In the genomic region with DNA sequence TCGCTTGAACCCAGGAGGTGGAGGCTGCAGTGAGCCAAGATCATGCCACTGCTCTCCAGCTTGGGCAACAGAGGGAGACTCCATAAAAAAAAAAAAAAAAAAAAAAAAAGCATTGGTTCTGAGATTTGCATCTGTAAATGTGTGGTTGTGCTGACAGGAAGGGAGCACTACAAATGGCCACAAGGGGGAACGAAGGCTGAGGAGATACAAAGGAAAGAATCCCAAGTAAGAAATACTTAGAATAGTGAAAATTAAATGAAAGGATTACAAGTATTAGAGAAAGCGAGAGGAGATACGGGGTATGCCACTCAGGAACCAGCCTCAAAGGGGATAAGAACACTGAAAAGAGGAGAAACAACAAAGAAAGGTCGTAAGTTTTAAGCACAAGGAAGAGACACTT, we compare ENCODE assay signal across 8 cellular contexts.
A peak's percentile ranks its signal among the peaks of the same experiment; 100 is the strongest.
DNase-seq lines count a peak whose midpoint lies in the region; ATAC-seq, FAIRE-seq and TF ChIP-seq lines count a peak whose summit lies in the region.

No MANE protein-coding gene starts in this region.

- H3K23ac ChIP-seq in H1 (ENCODE audit: insufficient read length) = no peak overlapping the region

- no peaks in the 10 kb centered on the region for H3K79me1 ChIP-seq in H1 (ENCODE audit: low read depth, low read length)

- H3K9me3 ChIP-seq in A549 = no peaks in the 10 kb centered on the region
- no peaks in the 10 kb centered on the region for H3K9me3 ChIP-seq in MM.1S (replicated peaks; ENCODE audit: insufficient read depth, low read length)
- H3K9me3 ChIP-seq in H1 (ENCODE audit: insufficient read depth in 2 of 2, low read depth in 1 of 2, low read length in 1 of 2) = no peaks in the 10 kb centered on the region
- no peaks in the 10 kb centered on the region for H3K9me3 ChIP-seq in small intestine (ENCODE audit: control insufficient read depth, low read depth)
- no peaks in the 10 kb centered on the region for H3K9me3 ChIP-seq in thyroid gland

- no peak overlapping the region for H4K5ac ChIP-seq in H1 (ENCODE audit: insufficient read length, low read depth, low read length)

- H3K4me3 ChIP-seq in A549 (no peak overlapping the region), MM.1S (ENCODE audit: low read length) (no peak overlapping the region), H1 (ENCODE audit: extremely low read depth in 1 of 4, insufficient read depth in 2 of 4, low read depth in 3 of 4, low read length in 4 of 4) (no peak overlapping the region), small intestine (ENCODE audit: low read depth in 1 of 2, low read length in 2 of 2) (no peak overlapping the region), thyroid gland (replicated peaks in 1 of 3) (no peak overlapping the region)

- H3K36me3 ChIP-seq in MM.1S (replicated peaks; ENCODE audit: insufficient read depth, low read length) (peaks cover 7% of the 10 kb centered on the region; the same call in 1 of the 2 replicates), H1 (ENCODE audit: control insufficient read depth in 2 of 4, insufficient read depth in 4 of 4, low read length in 3 of 4) (no peaks in the 10 kb centered on the region), small intestine (ENCODE audit: control insufficient read depth in 2 of 2, insufficient read depth in 2 of 2, low read length in 2 of 2) (no peaks in the 10 kb centered on the region), thyroid gland (no peaks in the 10 kb centered on the region)

- H4K20me1 ChIP-seq in MM.1S (ENCODE audit: insufficient read depth, low read length) = no peaks in the 10 kb centered on the region
- H4K20me1 ChIP-seq in H1 (replicated peaks in 1 of 2; ENCODE audit: control insufficient read depth in 1 of 2, insufficient read depth in 2 of 2, low read length in 2 of 2) = no peaks in the 10 kb centered on the region

- TF ChIP-seq POLR2A in A549 (IDR thresholded peaks at IDR 0.05; ENCODE audit: low read length) = no peak
- no peak for TF ChIP-seq POLR2A in H1 (IDR thresholded peaks at IDR 0.05; ENCODE audit: control extremely low read depth in 1 of 2, low read depth in 2 of 2, low read length in 2 of 2)
- no peak for TF ChIP-seq POLR2A in thyroid gland (IDR thresholded peaks at IDR 0.05)

- DNase-seq in A549 (ENCODE audit: low read depth in 1 of 2, low spot score in 1 of 2) = peak; percentile 1 to 60
- no peak for DNase-seq in GM10266 (ENCODE audit: extremely low spot score)
- DNase-seq in MM.1S = peak; percentile 21
- peak in 1 of 2 experiments; percentile 21 for DNase-seq in H1 (ENCODE audit: low read depth in 1 of 2, low spot score in 2 of 2)
- DNase-seq in small intestine = peak; percentile 24
- no peak for DNase-seq in activated CD4-positive, CD25-positive, alpha-beta regulatory T cell treated with anti-CD3 and anti-CD28 coated beads, Interleukin-2, amount 50 U/mL, for 72 hours
- DNase-seq in thyroid gland = no peak

- no peak overlapping the region for H3K9ac ChIP-seq in MM.1S (ENCODE audit: low read length)
- H3K9ac ChIP-seq in H1 (replicated peaks in 1 of 4; ENCODE audit: extremely low read depth in 1 of 4, low read depth in 3 of 4, low read length in 3 of 4) = no peak overlapping the region

- TF ChIP-seq RAD21 in A549 (conservative IDR thresholded peaks at IDR 0.05 in 1 of 2, IDR thresholded peaks at IDR 0.05 in 1 of 2) (peak; percentile 15 to 17; a peak in 1 of 5 replicates), H1 (IDR thresholded peaks at IDR 0.05 in 1 of 2, conservative IDR thresholded peaks at IDR 0.05 in 1 of 2; ENCODE audit: low read depth in 2 of 2, low read length in 2 of 2) (peak; percentile 62)

- no peaks in the 10 kb centered on the region for H3K79me2 ChIP-seq in MM.1S (ENCODE audit: low read length)
- H3K79me2 ChIP-seq in H1 (ENCODE audit: control insufficient read depth in 1 of 2, insufficient read depth in 2 of 2, low read length in 2 of 2) = no peaks in the 10 kb centered on the region

- no peaks in the 10 kb centered on the region for H3K4me1 ChIP-seq in A549
- no peaks in the 10 kb centered on the region for H3K4me1 ChIP-seq in MM.1S (ENCODE audit: low read length)
- H3K4me1 ChIP-seq in H1 (replicated peaks in 1 of 4; ENCODE audit: control insufficient read depth in 3 of 4, insufficient read depth in 4 of 4, low read length in 3 of 4) = peaks cover 0 to 7% (median 2%) of the 10 kb centered on the region in 4 experiments; a peak in 1 of 7 replicates
- no peaks in the 10 kb centered on the region for H3K4me1 ChIP-seq in small intestine (ENCODE audit: control insufficient read depth in 2 of 2, insufficient read depth in 1 of 2, low read depth in 1 of 2, low read length in 1 of 2)
- H3K4me1 ChIP-seq in thyroid gland = no peaks in the 10 kb centered on the region

- no peak overlapping the region for H3K18ac ChIP-seq in H1 (ENCODE audit: extremely low read depth, low read length)

- no peaks in the 10 kb centered on the region for H3K23me2 ChIP-seq in H1 (ENCODE audit: low read depth, low read length)

- H3K14ac ChIP-seq in H1 (ENCODE audit: insufficient read length) = no peak overlapping the region

- no peak overlapping the region for H3K56ac ChIP-seq in H1 (replicated peaks; ENCODE audit: insufficient read length, low read depth, low read length)

- no peak overlapping the region; the same call in 1 of the 2 replicates for H2BK12ac ChIP-seq in H1 (ENCODE audit: low read depth, low read length)

- CTCF ChIA-PET in A549 (lab: Yijun Ruan, JAX) = interaction anchor here (0.9 to 1.6 kb wide), 3 partner anchors 10 to 437 kb away, joined by 3 to 7 read pairs (median 5); no protein-coding TSS in a partner anchor
- CTCF ChIA-PET in H1 (lab: Charles Lee; ENCODE audit: partially characterized antibody) = interaction anchor here (0.6 to 2.1 kb wide), 12 partner anchors 9 to 725 kb away, joined by 3 to 8 read pairs (median 3); no protein-coding TSS in a partner anchor

- H3F3A ChIP-seq in MM.1S (ENCODE audit: insufficient read depth, low read length) = no peaks in the 10 kb centered on the region

- peak in 1 of 2 experiments; percentile 65; a peak in 3 of 6 replicates for ATAC-seq in A549
- no peak for ATAC-seq in HG02973 (IDR thresholded peaks at IDR 0.05; ENCODE audit: unreplicated experiment)

- H3K9me2 ChIP-seq in MM.1S (replicated peaks; ENCODE audit: insufficient read depth, low read length) = no peaks in the 10 kb centered on the region

- H3K27ac ChIP-seq in A549 (no peak overlapping the region), MM.1S (ENCODE audit: low read length) (no peak overlapping the region), H1 (ENCODE audit: low read depth, low read length) (no peak overlapping the region), small intestine (ENCODE audit: low read depth in 1 of 2, low read length in 1 of 2) (no peak overlapping the region), thyroid gland (no peak overlapping the region)

- H3K27me3 ChIP-seq in MM.1S (replicated peaks; ENCODE audit: insufficient read depth, low read length) = no peaks in the 10 kb centered on the region
- H3K27me3 ChIP-seq in H1 (replicated peaks in 1 of 4; ENCODE audit: control insufficient read depth in 3 of 4, extremely low read depth in 1 of 4, insufficient read depth in 3 of 4, low read length in 3 of 4) = no peaks in the 10 kb centered on the region
- no peaks in the 10 kb centered on the region for H3K27me3 ChIP-seq in small intestine (ENCODE audit: control insufficient read depth in 2 of 2, insufficient read depth in 2 of 2, low read length in 2 of 2)
- no peaks in the 10 kb centered on the region for H3K27me3 ChIP-seq in thyroid gland

- FAIRE-seq in A549 (lab: Jason Lieb, UNC) (no peak), H1 (lab: Jason Lieb, UNC) (peak; percentile 79), small intestine (lab: Jason Lieb, UNC) (no peak)

- no peak overlapping the region for H2AFZ ChIP-seq in MM.1S (ENCODE audit: low read length)
- peak overlapping the region; percentile 81; the same call in 1 of the 2 replicates for H2AFZ ChIP-seq in H1 (ENCODE audit: low read length)

- H4K8ac ChIP-seq in H1 (ENCODE audit: extremely low read depth, insufficient read depth, low read length) = no peak overlapping the region

- H3K4me2 ChIP-seq in A549 = no peak overlapping the region
- H3K4me2 ChIP-seq in MM.1S (ENCODE audit: low read depth, low read length) = no peak overlapping the region
- 0 out of 4 replicates have a peak overlapping the region, but pooled peaks of 1 of the 2 experiments have one; percentile 11 for H3K4me2 ChIP-seq in H1 (ENCODE audit: insufficient read depth in 1 of 2, low read depth in 2 of 2, low read length in 2 of 2)

- TF ChIP-seq EP300 in A549 (IDR thresholded peaks at IDR 0.05) = no peak
- TF ChIP-seq EP300 in H1 (IDR thresholded peaks at IDR 0.05; ENCODE audit: borderline replicate concordance in 1 of 2, low read depth in 2 of 2, low read length in 2 of 2) = no peak

- TF ChIP-seq CTCF in A549 (IDR thresholded peaks at IDR 0.05) (peak; percentile 7; the same call in 1 of the 3 replicates), GM10266 (IDR thresholded peaks at IDR 0.05; ENCODE audit: control insufficient read depth, insufficient read depth, low read depth, missing control alignments) (peak; percentile 38), MM.1S (IDR thresholded peaks at IDR 0.05; ENCODE audit: low read length) (peak; percentile 37), H1 (IDR thresholded peaks at IDR 0.05; ENCODE audit: control extremely low read depth in 1 of 3, insufficient read depth in 1 of 3, low read depth in 1 of 3, low read length in 3 of 3) (peak in 2 of 3 experiments; percentile 50 to 51; a peak in 2 of 4 replicates), thyroid gland (IDR thresholded peaks at IDR 0.05) (peak in 1 of 6 experiments; percentile 12)

- no peak overlapping the region for H2BK20ac ChIP-seq in H1 (ENCODE audit: low read length)

- no peak overlapping the region for H2BK120ac ChIP-seq in H1 (replicated peaks; ENCODE audit: low read depth, low read length)

- peak overlapping the region; percentile 53 for H4K91ac ChIP-seq in H1 (replicated peaks; ENCODE audit: insufficient read length, low read length)

- intact Hi-C loops in thyroid gland (cut with DNase I) = no loop called here

- H2BK15ac ChIP-seq in H1 (ENCODE audit: low read length) = no peak overlapping the region

- H3K4ac ChIP-seq in H1 (replicated peaks; ENCODE audit: insufficient read length, low read depth, low read length) = no peak overlapping the region

- no peak overlapping the region for H2AK5ac ChIP-seq in H1 (ENCODE audit: low read depth, low read length)

- WGBS in A549 (ENCODE audit: missing lambda C conversion rate) = 60% methylated on average over 5 of the region's 5 CpGs
- WGBS in H1 (ENCODE audit: extremely low coverage in 1 of 2, insufficient coverage in 1 of 2, insufficient read length in 1 of 2, insufficient replicate concordance in 2 of 2, low coverage in 1 of 2, low lambda C conversion rate in 2 of 2, missing lambda C conversion rate in 1 of 2), 2 experiments = 54% methylated on average over 5 of the region's 5 CpGs; no CpG with 5 or more reads in 1 of the 2 experiments
- 66 to 76% (median 71%) methylated on average over 5 of the region's 5 CpGs for WGBS in small intestine, 3 donors
- 78 to 83% methylated on average over 5 of the region's 5 CpGs for WGBS in thyroid gland, 2 donors

- H2BK5ac ChIP-seq in H1 (ENCODE audit: low read depth, low read length) = no peak overlapping the region

- POLR2A ChIA-PET in A549 (lab: Yijun Ruan, JAX) = no interaction called here
- POLR2A ChIA-PET in H1 (lab: Charles Lee; ENCODE audit: partially characterized antibody) = no interaction called here

TF ChIP-seq in A549, 52 proteins besides CTCF, POLR2A, EP300 and RAD21 (continues in another document):
- TF ChIP-seq HOXB13 (CRISPR knock-in tag; IDR thresholded peaks at IDR 0.05; ENCODE audit: low read depth) = no peak

Comparison
In these comparisons a context has a peak if more than half of its experiments do, and no peak if none do; other contexts are left out.
1. DNase-seq: peak in A549 (2 of 2), MM.1S (single experiment) and small intestine (single experiment); none in GM10266 (single experiment), activated CD4-positive, CD25-positive, alpha-beta regulatory T cell treated with anti-CD3 and anti-CD28 coated beads, Interleukin-2, amount 50 U/mL, for 72 hours (single experiment) and thyroid gland (0 of 2).